Comparison of ENCODE assay signal across 17 cellular contexts in the genomic region with DNA sequence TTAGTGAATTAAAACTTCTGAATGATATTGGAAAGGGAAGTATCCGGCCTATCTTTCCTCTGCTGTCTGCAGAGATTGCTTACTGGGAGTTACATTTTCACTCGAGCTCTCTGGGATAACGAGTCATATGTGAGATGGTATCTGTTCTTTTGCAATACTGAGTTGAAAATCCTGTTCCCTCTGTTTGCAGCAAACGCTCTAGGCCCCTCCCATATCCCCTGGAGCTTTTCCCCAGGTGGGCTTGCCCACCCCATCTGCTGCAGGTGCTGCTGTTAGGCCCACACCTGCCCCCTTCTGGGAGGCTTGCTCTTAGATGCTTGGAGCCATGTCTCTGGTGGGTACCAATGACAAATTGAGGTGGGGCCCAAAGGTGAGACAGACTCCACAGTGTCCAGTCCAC. TPM values are rescaled to one million over a fixed set of nuclear protein-coding genes. Genes with fewer than 3 reads are reported as not detected.
A peak's percentile ranks its signal among the peaks of the same experiment; 100 is the strongest.
DNase-seq lines count a peak whose midpoint lies in the region; ATAC-seq, FAIRE-seq and TF ChIP-seq lines count a peak whose summit lies in the region.
"Had no signal": no experiment of that assay in that cellular context is flagged by ENCODE, and none has a peak within 500 bp of the region (broad histone marks: within the 10 kb centered on the region; RNA-seq: fewer than 3 reads in every experiment).

No MANE protein-coding gene starts in this region.

- H3K79me2 ChIP-seq in GM23338 (replicated peaks; ENCODE audit: insufficient read depth): no peaks in the 10 kb centered on the region

- H3K4me3 ChIP-seq in GM23338: no peak overlapping the region
- H3K4me3 ChIP-seq in RWPE2 (ENCODE audit: severe bottlenecking): no peak overlapping the region
- H3K4me3 ChIP-seq in MG63: no peak overlapping the region
- no peak overlapping the region for H3K4me3 ChIP-seq in kidney (ENCODE audit: low read length in 2 of 2)
- H3K4me3 ChIP-seq: body of pancreas, vagina had no signal

- H3K36me3 Mint-ChIP-seq in GM23338 (ENCODE audit: low read depth): no peaks in the 10 kb centered on the region
- H3K36me3 Mint-ChIP-seq: activated naive CD4-positive, alpha-beta T cell treated with anti-CD3 and anti-CD28 coated beads, Interleukin-2, amount 50 U/mL, for 24 hours; naive thymus-derived CD4-positive, alpha-beta T cell had no signal

- H3K27ac ChIP-seq in GM23338 (ENCODE audit: low read depth): no peak overlapping the region
- H3K27ac ChIP-seq in RWPE2 (ENCODE audit: poor library complexity, severe bottlenecking): no peak overlapping the region
- no peak overlapping the region for H3K27ac ChIP-seq in kidney (ENCODE audit: low read depth in 2 of 2, low read length in 2 of 2)
- H3K27ac ChIP-seq: body of pancreas, vagina had no signal

- ATAC-seq in GM23338 (peak; percentile 56), RWPE2 (ENCODE audit: low read depth) (peak; percentile 35; the same call in 2 of the 3 replicates)
- ATAC-seq: body of pancreas; naive thymus-derived CD4-positive, alpha-beta T cell had no signal

- H4K20me1 ChIP-seq in GM23338 (replicated peaks; ENCODE audit: insufficient read depth): no peaks in the 10 kb centered on the region

- peaks cover 4% of the 10 kb centered on the region for H3K9me2 ChIP-seq in GM23338 (ENCODE audit: insufficient read depth)

- peak; percentile 31 for DNase-seq in AG20443 (ENCODE audit: low spot score)
- no peak for DNase-seq in GM23338 (ENCODE audit: low spot score)
- DNase-seq in RWPE2 (ENCODE audit: low spot score): no peak
- DNase-seq in iris pigment epithelial cell (ENCODE audit: low read depth): peak; percentile 12
- DNase-seq in MG63: no peak
- DNase-seq in kidney: no peak
- no peak for DNase-seq in cardiac septum (ENCODE audit: low spot score)
- no peak for DNase-seq in HEK293T (ENCODE audit: extremely low spot score)
- DNase-seq: activated CD4-positive, alpha-beta T cell treated with anti-CD3 and anti-CD28 coated beads for 48 hours; AML-193; body of pancreas; naive thymus-derived CD4-positive, alpha-beta T cell; SIG-M5; stimulated activated CD4-positive, alpha-beta T cell treated with anti-CD3 and anti-CD28 coated beads, Interleukin-15, amount 100 ng/mL, for 24 hours; T-helper 9 cell had no signal

- H3K27me3 ChIP-seq in GM23338 (ENCODE audit: insufficient read depth) (no peaks in the 10 kb centered on the region), RWPE2 (ENCODE audit: insufficient read depth, poor library complexity, severe bottlenecking) (no peaks in the 10 kb centered on the region), MG63 (no peaks in the 10 kb centered on the region)
- H3K27me3 ChIP-seq: body of pancreas, vagina had no signal

- no peak overlapping the region for H3K27ac Mint-ChIP-seq in GM23338
- H3K27ac Mint-ChIP-seq: activated naive CD4-positive, alpha-beta T cell treated with anti-CD3 and anti-CD28 coated beads, Interleukin-2, amount 50 U/mL, for 24 hours; naive thymus-derived CD4-positive, alpha-beta T cell had no signal

- intact Hi-C loops in kidney (cut with DNase I): no loop called here
- intact Hi-C loops in cardiac septum (cut with DNase I): no loop called here

- H3K27me3 Mint-ChIP-seq in GM23338 (ENCODE audit: insufficient read depth, low read depth, poor library complexity): peaks cover 6% of the 10 kb centered on the region
- H3K27me3 Mint-ChIP-seq: activated naive CD4-positive, alpha-beta T cell treated with anti-CD3 and anti-CD28 coated beads, Interleukin-2, amount 50 U/mL, for 24 hours had no signal

- H3K4me1 ChIP-seq in GM23338 (ENCODE audit: insufficient read depth): peaks cover 9% of the 10 kb centered on the region; the same call in 1 of the 2 replicates
- no peaks in the 10 kb centered on the region for H3K4me1 ChIP-seq in RWPE2 (ENCODE audit: insufficient read depth, poor library complexity, severe bottlenecking)
- peaks cover 11 to 19% of the 10 kb centered on the region in 2 donors for H3K4me1 ChIP-seq in kidney (ENCODE audit: control insufficient read depth in 1 of 2, insufficient read depth in 1 of 2, low read depth in 1 of 2, low read length in 2 of 2)
- H3K4me1 ChIP-seq: body of pancreas had no signal

- POLR2A ChIA-PET in HEK293T (lab: Yijun Ruan, JAX): no interaction called here

- no peak overlapping the region for H3K4me2 ChIP-seq in GM23338

- TF ChIP-seq CTCF in GM23338 (conservative IDR thresholded peaks at IDR 0.05; ENCODE audit: low read depth in 2 of 2) (peak in 1 of 2 experiments; percentile 60; a peak in 3 of 4 replicates), RWPE2 (IDR thresholded peaks at IDR 0.05; ENCODE audit: poor library complexity, severe bottlenecking) (peak; percentile 14), kidney (IDR thresholded peaks at IDR 0.05; ENCODE audit: borderline replicate concordance, extremely low read depth, insufficient read depth) (no peak)

- peak overlapping the region; percentile 81 for H2AFZ ChIP-seq in GM23338

- H3K4me1 Mint-ChIP-seq in GM23338: peaks cover 18% of the 10 kb centered on the region
- H3K4me1 Mint-ChIP-seq: activated naive CD4-positive, alpha-beta T cell treated with anti-CD3 and anti-CD28 coated beads, Interleukin-2, amount 50 U/mL, for 24 hours had no signal

- no peak overlapping the region for H3K9ac ChIP-seq in kidney (ENCODE audit: low read length in 2 of 2)

- no peaks in the 10 kb centered on the region for H3K36me3 ChIP-seq in GM23338 (ENCODE audit: insufficient read depth)
- no peaks in the 10 kb centered on the region for H3K36me3 ChIP-seq in RWPE2 (ENCODE audit: low read depth)
- H3K36me3 ChIP-seq in MG63: no peaks in the 10 kb centered on the region
- H3K36me3 ChIP-seq in kidney (ENCODE audit: control insufficient read depth in 1 of 2, insufficient read depth in 2 of 2, low read length in 2 of 2): no peaks in the 10 kb centered on the region
- H3K36me3 ChIP-seq: vagina had no signal

- H3K9me3 Mint-ChIP-seq in GM23338: no peaks in the 10 kb centered on the region; the same call in 2 of the 3 replicates
- H3K9me3 Mint-ChIP-seq: activated naive CD4-positive, alpha-beta T cell treated with anti-CD3 and anti-CD28 coated beads, Interleukin-2, amount 50 U/mL, for 24 hours; naive thymus-derived CD4-positive, alpha-beta T cell had no signal

- H3K4me3 Mint-ChIP-seq in GM23338: no peak overlapping the region
- H3K4me3 Mint-ChIP-seq: activated naive CD4-positive, alpha-beta T cell treated with anti-CD3 and anti-CD28 coated beads, Interleukin-2, amount 50 U/mL, for 24 hours; naive thymus-derived CD4-positive, alpha-beta T cell had no signal

- CTCF ChIA-PET in HEK293T (lab: Yijun Ruan, JAX): no interaction called here

- no peaks in the 10 kb centered on the region for H3K9me3 ChIP-seq in RWPE2 (ENCODE audit: severe bottlenecking)
- H3K9me3 ChIP-seq in MG63: no peaks in the 10 kb centered on the region
- H3K9me3 ChIP-seq in kidney (ENCODE audit: control insufficient read depth in 1 of 2, low read length in 2 of 2): no peaks in the 10 kb centered on the region
- H3K9me3 ChIP-seq: body of pancreas, vagina had no signal

- no peak for FAIRE-seq in kidney (lab: Jason Lieb, UNC)

- no peaks in the 10 kb centered on the region for H3F3A ChIP-seq in GM23338 (replicated peaks; ENCODE audit: low read depth)

TF ChIP-seq in GM23338, 12 proteins besides CTCF, POLR2A, EP300 and RAD21 (continues in another document):
- TF ChIP-seq STAT1 (IDR thresholded peaks at IDR 0.05; ENCODE audit: unreplicated experiment) (no peak), NANOG (IDR thresholded peaks at IDR 0.05; ENCODE audit: borderline replicate concordance) (no peak)

TF ChIP-seq in HEK293T, 16 proteins besides CTCF, POLR2A, EP300 and RAD21:
- TF ChIP-seq SUZ12 (IDR thresholded peaks at IDR 0.05) (no peak), ZNF384 (IDR thresholded peaks at IDR 0.05) (no peak), CTBP1 (IDR thresholded peaks at IDR 0.05; ENCODE audit: borderline replicate concordance) (no peak), SP1 (IDR thresholded peaks at IDR 0.05) (no peak), FOXM1 (IDR thresholded peaks at IDR 0.05; ENCODE audit: borderline replicate concordance) (no peak), NFRKB (IDR thresholded peaks at IDR 0.05) (no peak), ARNT (IDR thresholded peaks at IDR 0.05) (no peak), LEF1 (IDR thresholded peaks at IDR 0.05; ENCODE audit: borderline replicate concordance) (no peak), HDGF (IDR thresholded peaks at IDR 0.05; ENCODE audit: borderline replicate concordance) (no peak), TARDBP (IDR thresholded peaks at IDR 0.05) (no peak), FOXA1 (IDR thresholded peaks at IDR 0.05) (no peak), ELF4 (IDR thresholded peaks at IDR 0.05) (no peak), FOXK2 (IDR thresholded peaks at IDR 0.05) (no peak), L3MBTL2 (conservative IDR thresholded peaks at IDR 0.05) (no peak), BHLHE40 (IDR thresholded peaks at IDR 0.05; ENCODE audit: borderline replicate concordance) (no peak)
- TF ChIP-seq, protein P1, sequence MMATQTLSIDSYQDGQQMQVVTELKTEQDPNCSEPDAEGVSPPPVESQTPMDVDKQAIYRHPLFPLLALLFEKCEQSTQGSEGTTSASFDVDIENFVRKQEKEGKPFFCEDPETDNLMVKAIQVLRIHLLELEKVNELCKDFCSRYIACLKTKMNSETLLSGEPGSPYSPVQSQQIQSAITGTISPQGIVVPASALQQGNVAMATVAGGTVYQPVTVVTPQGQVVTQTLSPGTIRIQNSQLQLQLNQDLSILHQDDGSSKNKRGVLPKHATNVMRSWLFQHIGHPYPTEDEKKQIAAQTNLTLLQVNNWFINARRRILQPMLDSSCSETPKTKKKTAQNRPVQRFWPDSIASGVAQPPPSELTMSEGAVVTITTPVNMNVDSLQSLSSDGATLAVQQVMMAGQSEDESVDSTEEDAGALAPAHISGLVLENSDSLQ (IDR thresholded peaks at IDR 0.05): no peak

RNA-seq across cellular contexts. Expression of a gene that starts 42.7 kb away (rescaled TPM):
- total RNA-seq in GM23338 (2014; rRNA removed; shearing (Covaris generic)): 10.9 and 11.3 TPM in 2 replicates
- polyA plus RNA-seq in GM23338 (2016; fragmentation: Nextera tagmentation; extraction: Ambion mirVana) (3.6 and 4.3 TPM in 2 replicates), kidney (ENCODE audit: insufficient read depth, low read depth, low replicate concordance) (26.2 TPM)
- 2.4 and 16.3 TPM in 2 replicates for total RNA-seq in MG63 (2014; rRNA removed; shearing (Covaris generic); ENCODE audit: low replicate concordance)
- total RNA-seq in kidney (70.4 TPM), cardiac septum (27.5 TPM)

Comparison
In these comparisons a context has a peak if more than half of its experiments do, and no peak if none do; other contexts are left out.
1. DNase-seq: peak in AG20443 (single experiment) and iris pigment epithelial cell (single experiment); none in GM23338 (single experiment), RWPE2 (single experiment), MG63 (single experiment), kidney (single experiment), cardiac septum (single experiment) and HEK293T (single experiment).